ENCODE assay signal across 9 cellular contexts in genomic region chr17:7475764-7476422, GRCh38. TPM values are rescaled to one million over a fixed set of nuclear protein-coding genes. Genes with fewer than 3 reads are reported as not detected.
DNase-seq lines count a peak whose midpoint lies in the region; ATAC-seq and FAIRE-seq lines count a peak whose summit lies in the region.
"Had no signal": no experiment of that assay in that cellular context is flagged by ENCODE, and none has a peak within 500 bp of the region (broad histone marks: within the 10 kb centered on the region; RNA-seq: fewer than 3 reads in every experiment).

No MANE protein-coding gene starts in this region.

- no peaks in the 10 kb centered on the region for H3K27me3 ChIP-seq in duodenal mucosa (ENCODE audit: control insufficient read depth in 1 of 2, insufficient read depth in 2 of 2, low read length in 2 of 2)
- H3K27me3 ChIP-seq in muscle layer of colon (ENCODE audit: control insufficient read depth in 1 of 2, insufficient read depth in 2 of 2, low read length in 2 of 2) = no peaks in the 10 kb centered on the region
- H3K27me3 ChIP-seq in small intestine (ENCODE audit: control insufficient read depth in 2 of 2, insufficient read depth in 2 of 2, low read length in 2 of 2) = no peaks in the 10 kb centered on the region

- peaks cover 4% of the 10 kb centered on the region for H3K36me3 Mint-ChIP-seq in stimulated activated naive CD8-positive, alpha-beta T cell treated with anti-CD3 and anti-CD28 coated beads, Interleukin-15, Interleukin-2, amounts not matched to agents 100 ng/mL and 50 ng/mL, for 24 hours (ENCODE audit: low read depth)

- peaks cover 31 to 37% of the 10 kb centered on the region in 2 donors for H3K4me1 ChIP-seq in duodenal mucosa (ENCODE audit: control insufficient read depth in 1 of 2, insufficient read depth in 2 of 2, low read length in 2 of 2)
- peaks cover 55% of the 10 kb centered on the region for H3K4me1 ChIP-seq in muscle layer of colon (ENCODE audit: insufficient read depth, low read length)
- peaks cover 0 to 4% of the 10 kb centered on the region in 2 donors for H3K4me1 ChIP-seq in small intestine (ENCODE audit: control insufficient read depth in 2 of 2, insufficient read depth in 1 of 2, low read depth in 1 of 2, low read length in 1 of 2)

- H3K36me3 ChIP-seq in duodenal mucosa (ENCODE audit: control insufficient read depth in 1 of 2, insufficient read depth in 2 of 2, low read length in 2 of 2) (no peaks in the 10 kb centered on the region), muscle layer of colon (ENCODE audit: insufficient read depth, low read length) (no peaks in the 10 kb centered on the region), small intestine (ENCODE audit: control insufficient read depth in 2 of 2, insufficient read depth in 2 of 2, low read length in 2 of 2) (no peaks in the 10 kb centered on the region)

- H3K4me1 Mint-ChIP-seq in stimulated activated naive CD8-positive, alpha-beta T cell treated with anti-CD3 and anti-CD28 coated beads, Interleukin-15, Interleukin-2, amounts not matched to agents 100 ng/mL and 50 ng/mL, for 24 hours (ENCODE audit: low read depth) = peaks cover 61% of the 10 kb centered on the region

- no peak for FAIRE-seq in small intestine (lab: Jason Lieb, UNC)

- peak overlapping the region; percentile 13 for H3K27ac ChIP-seq in duodenal mucosa (ENCODE audit: low read depth, low read length)
- peak overlapping the region; percentile 99 for H3K27ac ChIP-seq in muscle layer of colon (ENCODE audit: low read depth, low read length)
- peak overlapping the region in 1 of 2 donors; percentile 97 for H3K27ac ChIP-seq in small intestine (ENCODE audit: low read depth in 1 of 2, low read length in 1 of 2)

- H3K9ac ChIP-seq in duodenal mucosa (ENCODE audit: low read depth in 1 of 2, low read length in 2 of 2) (no peak overlapping the region), muscle layer of colon (ENCODE audit: low read length) (peak overlapping the region; percentile 95)

- WGBS in small intestine, 3 donors = 64 to 81% (median 79%) methylated on average over 15 of the region's 15 CpGs

- H3K27ac Mint-ChIP-seq in stimulated activated naive CD8-positive, alpha-beta T cell treated with anti-CD3 and anti-CD28 coated beads, Interleukin-15, Interleukin-2, amounts not matched to agents 100 ng/mL and 50 ng/mL, for 24 hours = peak overlapping the region; percentile 62

- no peak overlapping the region for H3K4me3 Mint-ChIP-seq in stimulated activated naive CD8-positive, alpha-beta T cell treated with anti-CD3 and anti-CD28 coated beads, Interleukin-15, Interleukin-2, amounts not matched to agents 100 ng/mL and 50 ng/mL, for 24 hours

- no peaks in the 10 kb centered on the region for H3K27me3 Mint-ChIP-seq in stimulated activated naive CD8-positive, alpha-beta T cell treated with anti-CD3 and anti-CD28 coated beads, Interleukin-15, Interleukin-2, amounts not matched to agents 100 ng/mL and 50 ng/mL, for 24 hours

- H3K9me3 Mint-ChIP-seq in stimulated activated naive CD8-positive, alpha-beta T cell treated with anti-CD3 and anti-CD28 coated beads, Interleukin-15, Interleukin-2, amounts not matched to agents 100 ng/mL and 50 ng/mL, for 24 hours = no peaks in the 10 kb centered on the region

- H3K4me3 ChIP-seq in duodenal mucosa (ENCODE audit: low read depth in 1 of 2, low read length in 2 of 2) (no peak overlapping the region), muscle layer of colon (ENCODE audit: low read depth in 1 of 2, low read length in 2 of 2) (peak overlapping the region in 1 of 2 donors; percentile 10), small intestine (ENCODE audit: low read depth in 1 of 2, low read length in 2 of 2) (no peak overlapping the region)

- no peak for DNase-seq in stimulated activated naive CD8-positive, alpha-beta T cell treated with anti-CD3 and anti-CD28 coated beads, Interleukin-15, Interleukin-2, amounts not matched to agents 100 U/mL and 50 U/mL, for 24 hours
- no peak for DNase-seq in small intestine
- no peak for DNase-seq in RPMI8226
- DNase-seq in UCSD-AML1 (lab: John Stamatoyannopoulos, UW; ENCODE audit: unreplicated experiment) = no peak
- DNase-seq: stimulated activated CD4-positive, alpha-beta T cell treated with anti-CD3 and anti-CD28 coated beads, Interleukin-15, amount 100 ng/mL, for 24 hours had no signal

- ATAC-seq in stimulated activated naive CD8-positive, alpha-beta T cell treated with anti-CD3 and anti-CD28 coated beads, Interleukin-15, Interleukin-2, amounts not matched to agents 100 U/mL and 50 U/mL, for 24 hours = no peak
- no peak for ATAC-seq in HG03342 (IDR thresholded peaks at IDR 0.05; ENCODE audit: unreplicated experiment)

- H3K9me3 ChIP-seq in duodenal mucosa (ENCODE audit: control insufficient read depth in 1 of 2, low read length in 2 of 2) (no peaks in the 10 kb centered on the region), muscle layer of colon (ENCODE audit: low read length) (no peaks in the 10 kb centered on the region), small intestine (ENCODE audit: control insufficient read depth, low read depth) (no peaks in the 10 kb centered on the region)

RNA-seq across cellular contexts. Expression of gene ZBTB4, which starts 3.5 kb away (rescaled TPM):
- polyA plus RNA-seq in small intestine = 10 to 100 TPM in 1 of 3 donors, 1 to 10 TPM in 2; 7.6 to 15.9 (median 8.9) TPM

RNA-seq across cellular contexts. Expression of gene SLC35G6, which starts 5.4 kb away (rescaled TPM):
- polyA plus RNA-seq in small intestine = not detected

RNA-seq across cellular contexts. Expression of gene POLR2A, which starts 8.3 kb away (rescaled TPM):
- 10 to 100 TPM in 2 of 3 donors, 1 to 10 TPM in 1; 10.0 to 28.7 (median 13.0) TPM for polyA plus RNA-seq in small intestine

RNA-seq across cellular contexts. Expression of gene CHRNB1, which starts 31.0 kb away (rescaled TPM):
- 10 to 100 TPM in 2 of 3 donors, 1 to 10 TPM in 1; 8.4 to 11.9 (median 10.5) TPM for polyA plus RNA-seq in small intestine

RNA-seq across cellular contexts. Expression of gene FGF11, which starts 36.6 kb away (rescaled TPM):
- under 1 TPM in 1 of 3 donors, not detected in 2; 0.61 TPM for polyA plus RNA-seq in small intestine
